Comparison of ENCODE assay signal across 18 cellular contexts in genomic region chr1:59553381-59553780, GRCh38.
"Had no signal": no experiment of that assay in that cellular context is flagged by ENCODE, and none has a peak within 500 bp of the region (broad histone marks: within the 10 kb centered on the region; RNA-seq: fewer than 3 reads in every experiment).

No MANE protein-coding gene starts in this region.

- FAIRE-seq: kidney, small intestine had no signal

- H3K27me3 ChIP-seq: dorsolateral prefrontal cortex, gastrocnemius medialis had no signal

- H3K27ac ChIP-seq: dorsolateral prefrontal cortex, psoas muscle had no signal

- H3K36me3 ChIP-seq: gastrocnemius medialis had no signal

- DNase-seq: dorsolateral prefrontal cortex; effector CD4-positive, alpha-beta T cell; foreskin fibroblast; gastrocnemius medialis; head of caudate nucleus; midbrain; naive thymus-derived CD4-positive, alpha-beta T cell; nucleus accumbens; right cardiac atrium; small intestine; stimulated activated CD4-positive, alpha-beta T cell treated with anti-CD3 and anti-CD28 coated beads, Interleukin-15, amount 100 ng/mL, for 24 hours; stimulated activated CD4-positive, alpha-beta T cell treated with anti-CD3 and anti-CD28 coated beads, Interleukin-2, amount 100 ng/mL, for 48 hours; stimulated activated naive B cell treated with anti-CD40 and anti-IgM and Interleukin-4, amounts not matched to agents 10 μg/mL and 1 μg/mL and 100 μg/mL, for 72 hours had no signal

- H3K27ac Mint-ChIP-seq: memory B cell; stimulated activated naive B cell treated with anti-CD40 and anti-IgM and Interleukin-4, amounts not matched to agents 10 μg/mL and 1 μg/mL and 100 μg/mL, for 72 hours; stimulated activated naive CD8-positive, alpha-beta T cell treated with anti-CD3 and anti-CD28 coated beads, Interleukin-15, Interleukin-2, amounts not matched to agents 100 ng/mL and 50 ng/mL, for 24 hours had no signal

- H3K27me3 Mint-ChIP-seq: memory B cell; naive thymus-derived CD4-positive, alpha-beta T cell; stimulated activated naive B cell treated with anti-CD40 and anti-IgM and Interleukin-4, amounts not matched to agents 10 μg/mL and 1 μg/mL and 100 μg/mL, for 72 hours; stimulated activated naive CD8-positive, alpha-beta T cell treated with anti-CD3 and anti-CD28 coated beads, Interleukin-15, Interleukin-2, amounts not matched to agents 100 ng/mL and 50 ng/mL, for 24 hours had no signal

- H3K9me3 ChIP-seq: gastrocnemius medialis had no signal

- H3K4me3 Mint-ChIP-seq: memory B cell; naive thymus-derived CD4-positive, alpha-beta T cell; stimulated activated naive B cell treated with anti-CD40 and anti-IgM and Interleukin-4, amounts not matched to agents 10 μg/mL and 1 μg/mL and 100 μg/mL, for 72 hours; stimulated activated naive CD8-positive, alpha-beta T cell treated with anti-CD3 and anti-CD28 coated beads, Interleukin-15, Interleukin-2, amounts not matched to agents 100 ng/mL and 50 ng/mL, for 24 hours had no signal

- ATAC-seq: gastrocnemius medialis; naive thymus-derived CD4-positive, alpha-beta T cell; right cardiac atrium; stimulated activated naive B cell treated with anti-CD40 and anti-IgM and Interleukin-4, amounts not matched to agents 10 μg/mL and 1 μg/mL and 100 μg/mL, for 72 hours had no signal

- H3K4me3 ChIP-seq: dorsolateral prefrontal cortex, gastrocnemius medialis, lung, psoas muscle had no signal
